Comparison of ENCODE assay signal across 26 cellular contexts in genomic region chr9:130078547-130078946, GRCh38. TPM values are rescaled to one million over a fixed set of nuclear protein-coding genes. Genes with fewer than 3 reads are reported as not detected.
DNase-seq lines count a peak whose midpoint lies in the region; ATAC-seq and TF ChIP-seq lines count a peak whose summit lies in the region.
"Had no signal": no experiment of that assay in that cellular context is flagged by ENCODE, and none has a peak within 500 bp of the region (broad histone marks: within the 10 kb centered on the region; RNA-seq: fewer than 3 reads in every experiment).

No MANE protein-coding gene starts in this region.

- no peak for ATAC-seq in CD4-positive, CD25-positive, alpha-beta regulatory T cell (ENCODE audit: low read depth in 2 of 2)
- no peak for ATAC-seq in GM18498 (IDR thresholded peaks at IDR 0.05; ENCODE audit: unreplicated experiment)
- ATAC-seq: activated CD4-positive, alpha-beta T cell treated with anti-CD3 and anti-CD28 coated beads for 36 hours; left colon; naive thymus-derived CD4-positive, alpha-beta T cell; stimulated activated naive CD8-positive, alpha-beta T cell treated with anti-CD3 and anti-CD28 coated beads, Interleukin-15, Interleukin-2, amounts not matched to agents 100 U/mL and 50 U/mL, for 24 hours had no signal

- no peaks in the 10 kb centered on the region for H3K27me3 ChIP-seq in CD4-positive, CD25-positive, alpha-beta regulatory T cell (ENCODE audit: control insufficient read depth, insufficient read depth, low read length)
- H3K27me3 ChIP-seq: cardiac muscle cell, heart left ventricle, MG63, tibial artery had no signal

- TF ChIP-seq CTCF in endothelial cell (IDR thresholded peaks at IDR 0.05; ENCODE audit: unreplicated experiment): no peak

- H3K36me3 ChIP-seq in CD4-positive, CD25-positive, alpha-beta regulatory T cell (ENCODE audit: control insufficient read depth, insufficient read depth, low read length): peaks cover 56% of the 10 kb centered on the region

- peaks cover 37% of the 10 kb centered on the region for H3K36me3 Mint-ChIP-seq in CD4-positive, CD25-positive, alpha-beta regulatory T cell
- peaks cover 29% of the 10 kb centered on the region for H3K36me3 Mint-ChIP-seq in endothelial cell (ENCODE audit: low read depth, unreplicated experiment)

- H3K4me1 Mint-ChIP-seq in CD4-positive, CD25-positive, alpha-beta regulatory T cell: peaks cover 8 to 17% (median 11%) of the 10 kb centered on the region in 4 donors
- H3K4me1 Mint-ChIP-seq in endothelial cell (ENCODE audit: unreplicated experiment): peaks cover 23% of the 10 kb centered on the region

- no peaks in the 10 kb centered on the region for H3K9me3 Mint-ChIP-seq in CD4-positive, CD25-positive, alpha-beta regulatory T cell
- H3K9me3 Mint-ChIP-seq in endothelial cell (ENCODE audit: unreplicated experiment): no peaks in the 10 kb centered on the region
- H3K9me3 Mint-ChIP-seq: activated naive CD4-positive, alpha-beta T cell treated with anti-CD3 and anti-CD28 coated beads for 36 hours; activated T-cell treated with anti-CD3 and anti-CD28 coated beads, Interleukin-2, amount 50 U/mL, for 24 hours; CD4-positive, alpha-beta memory T cell; IgD-negative memory B cell; naive thymus-derived CD4-positive, alpha-beta T cell had no signal

- no peaks in the 10 kb centered on the region for H3K27me3 Mint-ChIP-seq in CD4-positive, CD25-positive, alpha-beta regulatory T cell
- peaks cover 4% of the 10 kb centered on the region for H3K27me3 Mint-ChIP-seq in endothelial cell (ENCODE audit: unreplicated experiment)
- H3K27me3 Mint-ChIP-seq: activated CD4-positive, alpha-beta T cell treated with anti-CD3 and anti-CD28 coated beads for 36 hours; activated T-cell treated with anti-CD3 and anti-CD28 coated beads, Interleukin-2, amount 50 U/mL, for 24 hours; CD4-positive, alpha-beta memory T cell; IgD-negative memory B cell; naive thymus-derived CD4-positive, alpha-beta T cell had no signal

- in situ Hi-C loops in SK-MEL-5 (cut with HindIII; ENCODE audit: low pct_unique_long_range_greater_than_20kb, low sequenced_read_pairs): loop anchor here (25.0 kb wide), 1 partner anchor 184 kb away; the partner anchor contains the start of gene HMCN2

- peak overlapping the region in 2 of 3 donors; percentile 30 to 47 for H3K27ac Mint-ChIP-seq in CD4-positive, CD25-positive, alpha-beta regulatory T cell
- no peak overlapping the region for H3K27ac Mint-ChIP-seq in endothelial cell (ENCODE audit: unreplicated experiment)
- H3K27ac Mint-ChIP-seq: activated CD4-positive, alpha-beta T cell treated with anti-CD3 and anti-CD28 coated beads for 36 hours; activated naive CD4-positive, alpha-beta T cell treated with anti-CD3 and anti-CD28 coated beads for 36 hours; activated T-cell treated with anti-CD3 and anti-CD28 coated beads, Interleukin-2, amount 50 U/mL, for 24 hours; IgD-negative memory B cell had no signal

- no peak overlapping the region for H3K27ac ChIP-seq in CD4-positive, CD25-positive, alpha-beta regulatory T cell (ENCODE audit: insufficient read depth, low read length, poor library complexity, severe bottlenecking)
- H3K27ac ChIP-seq: cardiac muscle cell, heart left ventricle, tibial artery had no signal

- no peaks in the 10 kb centered on the region for H3K4me1 ChIP-seq in CD4-positive, CD25-positive, alpha-beta regulatory T cell (ENCODE audit: control insufficient read depth, insufficient read depth, low read length, poor library complexity, severe bottlenecking)

- H3K4me3 Mint-ChIP-seq in CD4-positive, CD25-positive, alpha-beta regulatory T cell: no peak overlapping the region
- peak overlapping the region; percentile 81 for H3K4me3 Mint-ChIP-seq in endothelial cell (ENCODE audit: unreplicated experiment)
- H3K4me3 Mint-ChIP-seq: activated CD4-positive, alpha-beta T cell treated with anti-CD3 and anti-CD28 coated beads for 36 hours; activated naive CD4-positive, alpha-beta T cell treated with anti-CD3 and anti-CD28 coated beads for 36 hours; activated T-cell treated with anti-CD3 and anti-CD28 coated beads, Interleukin-2, amount 50 U/mL, for 24 hours; CD4-positive, alpha-beta memory T cell; naive thymus-derived CD4-positive, alpha-beta T cell had no signal

- no peak for DNase-seq in CD4-positive, CD25-positive, alpha-beta regulatory T cell
- peak; percentile 40 for DNase-seq in SK-MEL-5 (ENCODE audit: low read depth, low spot score)
- DNase-seq in endothelial cell (ENCODE audit: low spot score): no peak
- peak; percentile 24 for DNase-seq in occipital lobe (lab: John Stamatoyannopoulos, UW)
- DNase-seq in activated naive CD4-positive, alpha-beta T cell treated with Interleukin-2 at 50 U/mL for 16 hours: no peak
- DNase-seq in DMS114 treated with DMSO at 0.1 percent for 48 hours (lab: John Stamatoyannopoulos, UW; ENCODE audit: unreplicated experiment): no peak
- DNase-seq: activated CD4-positive, alpha-beta T cell treated with anti-CD3 and anti-CD28 coated beads for 36 hours; activated naive CD4-positive, alpha-beta T cell treated with anti-CD3 and anti-CD28 coated beads for 36 hours; activated T-cell treated with anti-CD3 and anti-CD28 coated beads, Interleukin-2, amount 50 U/mL, for 24 hours; CD4-positive, alpha-beta memory T cell; DMS 273 treated with DMSO at 0.1 percent for 48 hours; heart left ventricle; left colon; mesendoderm; MG63; naive thymus-derived CD4-positive, alpha-beta T cell; NCI-H1417; NCI-H2107; NCI-H526; SHP77 treated with DMSO at 0.1 percent for 48 hours; stimulated activated naive CD8-positive, alpha-beta T cell treated with anti-CD3 and anti-CD28 coated beads, Interleukin-15, Interleukin-2, amounts not matched to agents 100 U/mL and 50 U/mL, for 24 hours; T-helper 1 cell; tibial artery had no signal

- H3K9me3 ChIP-seq in CD4-positive, CD25-positive, alpha-beta regulatory T cell (ENCODE audit: control insufficient read depth in 2 of 2, low read length in 2 of 2): no peaks in the 10 kb centered on the region
- H3K9me3 ChIP-seq: heart left ventricle, MG63, tibial artery had no signal

- H3K4me3 ChIP-seq in CD4-positive, CD25-positive, alpha-beta regulatory T cell (ENCODE audit: low read depth, low read length): no peak overlapping the region
- H3K4me3 ChIP-seq: cardiac muscle cell, heart left ventricle, MG63, tibial artery had no signal

RNA-seq across cellular contexts. Expression of gene GPR107, which starts 24.8 kb away (rescaled TPM):
- total RNA-seq in CD4-positive, CD25-positive, alpha-beta regulatory T cell: 29.9 TPM
- polyA plus RNA-seq in CD4-positive, CD25-positive, alpha-beta regulatory T cell: 1 to 10 TPM; 2.8 to 4.5 (median 3.1) TPM
- total RNA-seq in SK-MEL-5 (2014; rRNA removed; shearing (Covaris generic)): 26.1 and 31.3 TPM in 2 replicates
- 44.1 and 58.3 TPM in 2 replicates for polyA plus RNA-seq in SK-MEL-5 (2015; cell fraction: cytosol; rRNA removed)
- 24.6 and 34.0 TPM in 2 replicates for polyA plus RNA-seq in SK-MEL-5 (2015; cell fraction: nucleus; rRNA removed)
- total RNA-seq in endothelial cell (ENCODE audit: unreplicated experiment): 63.5 TPM
- 22.3 TPM for total RNA-seq in occipital lobe

RNA-seq across cellular contexts. Expression of gene FNBP1, which starts 35.6 kb away (rescaled TPM):
- 253 TPM for total RNA-seq in CD4-positive, CD25-positive, alpha-beta regulatory T cell
- 100 to 1,000 TPM; 147 to 218 (median 188) TPM for polyA plus RNA-seq in CD4-positive, CD25-positive, alpha-beta regulatory T cell
- total RNA-seq in SK-MEL-5 (2014; rRNA removed; shearing (Covaris generic)): 18.6 and 23.4 TPM in 2 replicates
- polyA plus RNA-seq in SK-MEL-5 (2015; cell fraction: cytosol; rRNA removed): 12.7 and 13.1 TPM in 2 replicates
- polyA plus RNA-seq in SK-MEL-5 (2015; cell fraction: nucleus; rRNA removed): 6.6 and 8.4 TPM in 2 replicates
- total RNA-seq in endothelial cell (ENCODE audit: unreplicated experiment) (119 TPM), occipital lobe (59.9 TPM)

Comparison
In these comparisons a context has a peak if more than half of its experiments do, and no peak if none do; other contexts are left out.
1. DNase-seq: peak in SK-MEL-5 (single experiment) and occipital lobe (single experiment); none in CD4-positive, CD25-positive, alpha-beta regulatory T cell (0 of 3), endothelial cell (single experiment), activated naive CD4-positive, alpha-beta T cell treated with Interleukin-2 at 50 U/mL for 16 hours (single experiment) and DMS114 treated with DMSO at 0.1 percent for 48 hours (single experiment).